12 cellular contexts compared by ENCODE assay signal in the genomic region with DNA sequence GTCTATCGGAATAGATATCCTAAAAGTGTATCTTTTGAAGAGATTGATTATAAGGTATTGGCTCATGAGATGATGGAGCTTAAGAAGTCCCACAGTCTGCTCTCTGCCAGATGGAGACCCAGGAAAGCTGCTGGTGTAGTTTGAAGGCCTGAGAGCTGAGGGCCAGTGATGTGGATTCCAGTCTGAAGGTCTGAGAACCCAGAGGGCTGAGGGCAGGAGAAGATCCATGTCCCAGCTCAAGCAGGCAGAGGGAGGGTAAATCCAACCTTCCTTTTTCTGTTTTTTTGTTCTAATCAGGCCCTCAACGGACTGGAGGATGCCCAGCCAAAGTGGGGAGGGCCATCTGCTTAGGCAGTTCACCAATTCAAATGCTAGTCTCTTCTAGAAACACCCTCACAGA. TPM values are rescaled to one million over a fixed set of nuclear protein-coding genes. Genes with fewer than 3 reads are reported as not detected.
DNase-seq lines count a peak whose midpoint lies in the region; ATAC-seq and TF ChIP-seq lines count a peak whose summit lies in the region.
"Had no signal": no experiment of that assay in that cellular context is flagged by ENCODE, and none has a peak within 500 bp of the region (broad histone marks: within the 10 kb centered on the region; RNA-seq: fewer than 3 reads in every experiment).

No MANE protein-coding gene starts in this region.

- WGBS in right cardiac atrium, result 30% methylated on average over 2 of the region's 2 CpGs

- no peaks in the 10 kb centered on the region for H3K36me3 ChIP-seq in rectal smooth muscle tissue (ENCODE audit: control insufficient read depth, insufficient read depth, low read length)

- H3K4me3 ChIP-seq in right cardiac atrium (ENCODE audit: low read length), result no peak overlapping the region
- peak overlapping the region; percentile 15 for H3K4me3 ChIP-seq in rectal smooth muscle tissue (ENCODE audit: low read length)

- peaks cover 6% of the 10 kb centered on the region for H3K4me1 ChIP-seq in right cardiac atrium (ENCODE audit: control insufficient read depth, insufficient read depth, low read length)
- H3K4me1 ChIP-seq in rectal smooth muscle tissue (ENCODE audit: control insufficient read depth, insufficient read depth, low read length), result peaks cover 31% of the 10 kb centered on the region

- H3K27me3 ChIP-seq in right cardiac atrium (ENCODE audit: control insufficient read depth, insufficient read depth), result no peaks in the 10 kb centered on the region
- no peaks in the 10 kb centered on the region for H3K27me3 ChIP-seq in rectal smooth muscle tissue (ENCODE audit: control insufficient read depth, insufficient read depth, low read length)

- peak overlapping the region; percentile 95 for H3K27ac ChIP-seq in right cardiac atrium (ENCODE audit: low read length)
- peak overlapping the region; percentile 70 for H3K27ac ChIP-seq in rectal smooth muscle tissue (ENCODE audit: low read depth, low read length)
- H3K27ac ChIP-seq: C4-2B had no signal

- TF ChIP-seq CTCF in WTC11 (IDR thresholded peaks at IDR 0.05), result no peak

- peak overlapping the region; percentile 42 for H3K4me3 Mint-ChIP-seq in WTC11
- H3K4me3 Mint-ChIP-seq: stimulated activated naive CD8-positive, alpha-beta T cell treated with anti-CD3 and anti-CD28 coated beads, Interleukin-15, amount 100 ng/mL, for 72 hours had no signal

- peaks cover 49% of the 10 kb centered on the region for H3K4me1 Mint-ChIP-seq in WTC11
- H3K4me1 Mint-ChIP-seq: stimulated activated naive CD8-positive, alpha-beta T cell treated with anti-CD3 and anti-CD28 coated beads, Interleukin-15, amount 100 ng/mL, for 72 hours had no signal

- H3K9me3 Mint-ChIP-seq in WTC11, result peaks cover 9% of the 10 kb centered on the region

- DNase-seq in D341Med (ENCODE audit: low spot score), result peak; percentile 27
- no peak for DNase-seq in WTC11 (ENCODE audit: low spot score)
- DNase-seq in right cardiac atrium, result no peak
- DNase-seq in HT-29 (ENCODE audit: low spot score), result no peak
- no peak for DNase-seq in midbrain (lab: John Stamatoyannopoulos, UW)
- no peak for DNase-seq in NCI-H748 (lab: John Stamatoyannopoulos, UW; ENCODE audit: unreplicated experiment)
- DNase-seq: left colon; MM.1S; stimulated activated naive CD8-positive, alpha-beta T cell treated with anti-CD3 and anti-CD28 coated beads, Interleukin-15, amount 100 ng/mL, for 72 hours had no signal

- H3K27ac Mint-ChIP-seq in WTC11, result peak overlapping the region; percentile 98
- H3K27ac Mint-ChIP-seq: stimulated activated naive CD8-positive, alpha-beta T cell treated with anti-CD3 and anti-CD28 coated beads, Interleukin-15, amount 100 ng/mL, for 72 hours had no signal

- intact Hi-C loops in right cardiac atrium (cut with DNase I), result no loop called here

- H3K9ac ChIP-seq in rectal smooth muscle tissue (ENCODE audit: low read length), result no peak overlapping the region

- POLR2A ChIA-PET in WTC11 (lab: Charles Lee), result interaction anchor here (1.0 to 1.4 kb wide), 2 partner anchors 11 to 17 kb away, joined by 3 to 5 read pairs; partner anchors contain the start of gene ABL1

- CTCF ChIA-PET in WTC11 (lab: Charles Lee), result interaction anchor here (0.9 to 1.8 kb wide), 6 partner anchors 20 to 174 kb away, joined by 3 to 8 read pairs (median 3); no protein-coding TSS in a partner anchor

- peak; percentile 54 for ATAC-seq in WTC11
- ATAC-seq in right cardiac atrium, result peak; percentile 12 to 38
- ATAC-seq in GM19397 (IDR thresholded peaks at IDR 0.05; ENCODE audit: unreplicated experiment), result no peak
- ATAC-seq: stimulated activated naive CD8-positive, alpha-beta T cell treated with anti-CD3 and anti-CD28 coated beads, Interleukin-15, amount 100 ng/mL, for 72 hours had no signal

- no peaks in the 10 kb centered on the region for H3K9me3 ChIP-seq in right cardiac atrium (ENCODE audit: control insufficient read depth, low read length)

- H3K27me3 Mint-ChIP-seq in WTC11 (ENCODE audit: low read depth), result no peaks in the 10 kb centered on the region
- H3K27me3 Mint-ChIP-seq: stimulated activated naive CD8-positive, alpha-beta T cell treated with anti-CD3 and anti-CD28 coated beads, Interleukin-15, amount 100 ng/mL, for 72 hours had no signal

- peaks cover 10% of the 10 kb centered on the region for H3K36me3 Mint-ChIP-seq in WTC11

TF ChIP-seq in WTC11, 78 proteins besides CTCF, POLR2A, EP300 and RAD21 (continues in another document):
- TF ChIP-seq HMGXB4 (CRISPR knock-in tag; IDR thresholded peaks at IDR 0.05) (no peak), ZBTB21 (CRISPR knock-in tag; IDR thresholded peaks at IDR 0.05; ENCODE audit: borderline replicate concordance) (no peak), ZNF396 (CRISPR knock-in tag; IDR thresholded peaks at IDR 0.05; ENCODE audit: borderline replicate concordance) (no peak), ZNF281 (CRISPR knock-in tag; IDR thresholded peaks at IDR 0.05) (no peak), CBFB (CRISPR knock-in tag; IDR thresholded peaks at IDR 0.05; ENCODE audit: low read depth) (no peak)
- TF ChIP-seq, protein P1, sequence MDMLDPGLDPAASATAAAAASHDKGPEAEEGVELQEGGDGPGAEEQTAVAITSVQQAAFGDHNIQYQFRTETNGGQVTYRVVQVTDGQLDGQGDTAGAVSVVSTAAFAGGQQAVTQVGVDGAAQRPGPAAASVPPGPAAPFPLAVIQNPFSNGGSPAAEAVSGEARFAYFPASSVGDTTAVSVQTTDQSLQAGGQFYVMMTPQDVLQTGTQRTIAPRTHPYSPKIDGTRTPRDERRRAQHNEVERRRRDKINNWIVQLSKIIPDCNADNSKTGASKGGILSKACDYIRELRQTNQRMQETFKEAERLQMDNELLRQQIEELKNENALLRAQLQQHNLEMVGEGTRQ (CRISPR knock-in tag; IDR thresholded peaks at IDR 0.05), result no peak
- TF ChIP-seq, protein P2, sequence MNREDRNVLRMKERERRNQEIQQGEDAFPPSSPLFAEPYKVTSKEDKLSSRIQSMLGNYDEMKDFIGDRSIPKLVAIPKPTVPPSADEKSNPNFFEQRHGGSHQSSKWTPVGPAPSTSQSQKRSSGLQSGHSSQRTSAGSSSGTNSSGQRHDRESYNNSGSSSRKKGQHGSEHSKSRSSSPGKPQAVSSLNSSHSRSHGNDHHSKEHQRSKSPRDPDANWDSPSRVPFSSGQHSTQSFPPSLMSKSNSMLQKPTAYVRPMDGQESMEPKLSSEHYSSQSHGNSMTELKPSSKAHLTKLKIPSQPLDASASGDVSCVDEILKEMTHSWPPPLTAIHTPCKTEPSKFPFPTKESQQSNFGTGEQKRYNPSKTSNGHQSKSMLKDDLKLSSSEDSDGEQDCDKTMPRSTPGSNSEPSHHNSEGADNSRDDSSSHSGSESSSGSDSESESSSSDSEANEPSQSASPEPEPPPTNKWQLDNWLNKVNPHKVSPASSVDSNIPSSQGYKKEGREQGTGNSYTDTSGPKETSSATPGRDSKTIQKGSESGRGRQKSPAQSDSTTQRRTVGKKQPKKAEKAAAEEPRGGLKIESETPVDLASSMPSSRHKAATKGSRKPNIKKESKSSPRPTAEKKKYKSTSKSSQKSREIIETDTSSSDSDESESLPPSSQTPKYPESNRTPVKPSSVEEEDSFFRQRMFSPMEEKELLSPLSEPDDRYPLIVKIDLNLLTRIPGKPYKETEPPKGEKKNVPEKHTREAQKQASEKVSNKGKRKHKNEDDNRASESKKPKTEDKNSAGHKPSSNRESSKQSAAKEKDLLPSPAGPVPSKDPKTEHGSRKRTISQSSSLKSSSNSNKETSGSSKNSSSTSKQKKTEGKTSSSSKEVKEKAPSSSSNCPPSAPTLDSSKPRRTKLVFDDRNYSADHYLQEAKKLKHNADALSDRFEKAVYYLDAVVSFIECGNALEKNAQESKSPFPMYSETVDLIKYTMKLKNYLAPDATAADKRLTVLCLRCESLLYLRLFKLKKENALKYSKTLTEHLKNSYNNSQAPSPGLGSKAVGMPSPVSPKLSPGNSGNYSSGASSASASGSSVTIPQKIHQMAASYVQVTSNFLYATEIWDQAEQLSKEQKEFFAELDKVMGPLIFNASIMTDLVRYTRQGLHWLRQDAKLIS (CRISPR knock-in tag; IDR thresholded peaks at IDR 0.05; ENCODE audit: borderline replicate concordance), result no peak

RNA-seq across cellular contexts. Expression of gene ABL1, which starts 11.0 kb away (rescaled TPM):
- 87.5 to 104 TPM (median 89.1 TPM) in 3 replicates for total RNA-seq in WTC11 (2021)
- total RNA-seq in right cardiac atrium, result 10 to 100 TPM; 32.9 to 48.2 (median 41.9) TPM
- 21.7 TPM for polyA plus RNA-seq in right cardiac atrium
- 15.1 and 16.4 TPM in 2 replicates for total RNA-seq in HT-29 (2014; rRNA removed; shearing (Covaris generic))
